Comparison of ENCODE assay signal across 16 cellular contexts in genomic region chr14:100369019-100369418, GRCh38. TPM values are rescaled to one million over a fixed set of nuclear protein-coding genes. Genes with fewer than 3 reads are reported as not detected.
DNase-seq lines count a peak whose midpoint lies in the region; ATAC-seq and TF ChIP-seq lines count a peak whose summit lies in the region.
"Had no signal": no experiment of that assay in that cellular context is flagged by ENCODE, and none has a peak within 500 bp of the region (broad histone marks: within the 10 kb centered on the region; RNA-seq: fewer than 3 reads in every experiment).

No MANE protein-coding gene starts in this region.

- H3K4me1 Mint-ChIP-seq in activated naive CD4-positive, alpha-beta T cell treated with anti-CD3 and anti-CD28 coated beads for 36 hours (ENCODE audit: low read depth) = peaks cover 66% of the 10 kb centered on the region
- peaks cover 74% of the 10 kb centered on the region for H3K4me1 Mint-ChIP-seq in activated CD4-positive, alpha-beta memory T cell treated with anti-CD3 and anti-CD28 coated beads for 36 hours (ENCODE audit: low read depth)
- peaks cover 62% of the 10 kb centered on the region for H3K4me1 Mint-ChIP-seq in activated naive CD8-positive, alpha-beta T cell treated with anti-CD3 and anti-CD28 coated beads, Interleukin-2, amount 50 U/mL, for 24 hours
- peaks cover 46 to 53% of the 10 kb centered on the region in 2 donors for H3K4me1 Mint-ChIP-seq in natural killer cell treated with Interleukin-12 subunit alpha and Interleukin-12 subunit beta and Interleukin-15 and Interleukin-18, amount 100 ng/mL, for 72 hours (ENCODE audit: low read depth in 2 of 2)

- peak overlapping the region; percentile 12 for H3K27ac Mint-ChIP-seq in activated naive CD4-positive, alpha-beta T cell treated with anti-CD3 and anti-CD28 coated beads for 36 hours
- H3K27ac Mint-ChIP-seq in activated CD4-positive, alpha-beta memory T cell treated with anti-CD3 and anti-CD28 coated beads for 36 hours = peak overlapping the region; percentile 15
- peak overlapping the region; percentile 11 for H3K27ac Mint-ChIP-seq in activated naive CD8-positive, alpha-beta T cell treated with anti-CD3 and anti-CD28 coated beads, Interleukin-2, amount 50 U/mL, for 24 hours
- H3K27ac Mint-ChIP-seq in natural killer cell treated with Interleukin-12 subunit alpha and Interleukin-12 subunit beta and Interleukin-15 and Interleukin-18, amount 100 ng/mL, for 72 hours = no peak overlapping the region

- H3K27me3 Mint-ChIP-seq in activated naive CD4-positive, alpha-beta T cell treated with anti-CD3 and anti-CD28 coated beads for 36 hours (ENCODE audit: low read depth) = no peaks in the 10 kb centered on the region
- H3K27me3 Mint-ChIP-seq in activated CD4-positive, alpha-beta memory T cell treated with anti-CD3 and anti-CD28 coated beads for 36 hours = no peaks in the 10 kb centered on the region
- no peaks in the 10 kb centered on the region for H3K27me3 Mint-ChIP-seq in activated naive CD8-positive, alpha-beta T cell treated with anti-CD3 and anti-CD28 coated beads, Interleukin-2, amount 50 U/mL, for 24 hours
- no peaks in the 10 kb centered on the region for H3K27me3 Mint-ChIP-seq in natural killer cell treated with Interleukin-12 subunit alpha and Interleukin-12 subunit beta and Interleukin-15 and Interleukin-18, amount 100 ng/mL, for 72 hours
- H3K27me3 Mint-ChIP-seq: CD4-positive, CD25-positive, alpha-beta regulatory T cell had no signal

- CTCF ChIA-PET in activated naive CD4-positive, alpha-beta T cell treated with anti-CD3 and anti-CD28 coated beads for 36 hours (lab: Charles Lee) = no interaction called here
- CTCF ChIA-PET in activated CD4-positive, alpha-beta memory T cell treated with anti-CD3 and anti-CD28 coated beads for 36 hours (lab: Charles Lee) = interaction anchor here (0.8 to 1.3 kb wide), 2 partner anchors 9 to 277 kb away, joined by 3 to 4 read pairs; no protein-coding TSS in a partner anchor

- no peak for TF ChIP-seq POLR2A in right lobe of liver (IDR thresholded peaks at IDR 0.05)

- DNase-seq in activated naive CD4-positive, alpha-beta T cell treated with anti-CD3 and anti-CD28 coated beads for 36 hours = no peak
- no peak for DNase-seq in activated naive CD4-positive, alpha-beta T cell treated with Interleukin-2 at 50 U/mL for 16 hours
- peak; percentile 31 for DNase-seq in activated CD4-positive, alpha-beta memory T cell treated with anti-CD3 and anti-CD28 coated beads for 36 hours
- no peak for DNase-seq in activated naive CD8-positive, alpha-beta T cell treated with anti-CD3 and anti-CD28 coated beads, Interleukin-2, amount 50 U/mL, for 24 hours
- DNase-seq in right lobe of liver = peak in 1 of 3 donors; percentile 55
- no peak for DNase-seq in natural killer cell treated with Interleukin-12 subunit alpha and Interleukin-12 subunit beta and Interleukin-15 and Interleukin-18, amount 100 ng/mL, for 72 hours (ENCODE audit: low spot score)
- DNase-seq in medulla oblongata (ENCODE audit: extremely low spot score) = no peak
- DNase-seq: CD4-positive, CD25-positive, alpha-beta regulatory T cell; DMS53; H7; NCI-H1930; NCI-H2171 treated with DMSO at 0.1 percent for 48 hours had no signal

- no peak overlapping the region for H3K4me3 Mint-ChIP-seq in activated naive CD4-positive, alpha-beta T cell treated with anti-CD3 and anti-CD28 coated beads for 36 hours
- peak overlapping the region; percentile 12 for H3K4me3 Mint-ChIP-seq in activated CD4-positive, alpha-beta memory T cell treated with anti-CD3 and anti-CD28 coated beads for 36 hours
- H3K4me3 Mint-ChIP-seq in activated naive CD8-positive, alpha-beta T cell treated with anti-CD3 and anti-CD28 coated beads, Interleukin-2, amount 50 U/mL, for 24 hours = no peak overlapping the region
- no peak overlapping the region for H3K4me3 Mint-ChIP-seq in natural killer cell treated with Interleukin-12 subunit alpha and Interleukin-12 subunit beta and Interleukin-15 and Interleukin-18, amount 100 ng/mL, for 72 hours
- H3K4me3 Mint-ChIP-seq: CD4-positive, CD25-positive, alpha-beta regulatory T cell had no signal

- ATAC-seq in activated naive CD8-positive, alpha-beta T cell treated with anti-CD3 and anti-CD28 coated beads, Interleukin-2, amount 50 U/mL, for 24 hours = no peak
- peak; percentile 61 to 84 (median 71) for ATAC-seq in right lobe of liver
- ATAC-seq in natural killer cell treated with Interleukin-12 subunit alpha and Interleukin-12 subunit beta and Interleukin-15 and Interleukin-18, amount 100 ng/mL, for 72 hours = no peak
- ATAC-seq in HG02642 (IDR thresholded peaks at IDR 0.05; ENCODE audit: poor library complexity, unreplicated experiment) = no peak

- intact Hi-C loops in activated naive CD4-positive, alpha-beta T cell treated with anti-CD3 and anti-CD28 coated beads for 36 hours (cut with micrococcal nuclease) = no loop called here
- intact Hi-C loops in activated CD4-positive, alpha-beta memory T cell treated with anti-CD3 and anti-CD28 coated beads for 36 hours (cut with micrococcal nuclease) = no loop called here
- intact Hi-C loops in right lobe of liver (cut with DNase I) = no loop called here

- no peaks in the 10 kb centered on the region for H3K9me3 ChIP-seq in right lobe of liver

- peaks cover 0 to 9% (median 6%) of the 10 kb centered on the region in 4 donors for H3K36me3 ChIP-seq in right lobe of liver

- H3K27ac ChIP-seq in right lobe of liver = peak overlapping the region in 1 of 3 donors; percentile 13

- no peak overlapping the region for H3K4me3 ChIP-seq in right lobe of liver

- no peaks in the 10 kb centered on the region for H3K27me3 ChIP-seq in right lobe of liver

- no peaks in the 10 kb centered on the region for H3K9me3 Mint-ChIP-seq in activated naive CD4-positive, alpha-beta T cell treated with anti-CD3 and anti-CD28 coated beads for 36 hours
- H3K9me3 Mint-ChIP-seq in activated CD4-positive, alpha-beta memory T cell treated with anti-CD3 and anti-CD28 coated beads for 36 hours = no peaks in the 10 kb centered on the region
- H3K9me3 Mint-ChIP-seq in activated naive CD8-positive, alpha-beta T cell treated with anti-CD3 and anti-CD28 coated beads, Interleukin-2, amount 50 U/mL, for 24 hours = no peaks in the 10 kb centered on the region
- no peaks in the 10 kb centered on the region for H3K9me3 Mint-ChIP-seq in natural killer cell treated with Interleukin-12 subunit alpha and Interleukin-12 subunit beta and Interleukin-15 and Interleukin-18, amount 100 ng/mL, for 72 hours
- H3K9me3 Mint-ChIP-seq: CD4-positive, CD25-positive, alpha-beta regulatory T cell had no signal

- POLR2A ChIA-PET in activated CD4-positive, alpha-beta memory T cell treated with anti-CD3 and anti-CD28 coated beads for 36 hours (lab: Charles Lee) = no interaction called here

- peaks cover 90% of the 10 kb centered on the region for H3K36me3 Mint-ChIP-seq in activated naive CD4-positive, alpha-beta T cell treated with anti-CD3 and anti-CD28 coated beads for 36 hours (ENCODE audit: low read depth)
- H3K36me3 Mint-ChIP-seq in activated CD4-positive, alpha-beta memory T cell treated with anti-CD3 and anti-CD28 coated beads for 36 hours = peaks cover 82% of the 10 kb centered on the region
- peaks cover 86% of the 10 kb centered on the region for H3K36me3 Mint-ChIP-seq in activated naive CD8-positive, alpha-beta T cell treated with anti-CD3 and anti-CD28 coated beads, Interleukin-2, amount 50 U/mL, for 24 hours (ENCODE audit: low read depth)
- peaks cover 54% of the 10 kb centered on the region for H3K36me3 Mint-ChIP-seq in natural killer cell treated with Interleukin-12 subunit alpha and Interleukin-12 subunit beta and Interleukin-15 and Interleukin-18, amount 100 ng/mL, for 72 hours

- WGBS in right lobe of liver (ENCODE audit: insufficient coverage, low coverage, low lambda C conversion rate, missing lambda C conversion rate) = 80% methylated on average over 7 of the region's 13 CpGs

- H3K4me1 ChIP-seq in right lobe of liver = no peaks in the 10 kb centered on the region

- TF ChIP-seq CTCF in right lobe of liver (IDR thresholded peaks at IDR 0.05) = no peak

RNA-seq across cellular contexts. Expression of gene WDR25, which starts 7.3 kb away (rescaled TPM):
- 1 to 10 TPM; 6.0 to 6.6 TPM for total RNA-seq in activated naive CD4-positive, alpha-beta T cell treated with anti-CD3 and anti-CD28 coated beads for 36 hours
- total RNA-seq in activated CD4-positive, alpha-beta memory T cell treated with anti-CD3 and anti-CD28 coated beads for 36 hours = 1 to 10 TPM; 6.6 to 7.5 TPM
- 1 to 10 TPM; 3.5 to 8.2 (median 4.5) TPM for total RNA-seq in right lobe of liver
- total RNA-seq in natural killer cell treated with Interleukin-12 subunit alpha and Interleukin-12 subunit beta and Interleukin-15 and Interleukin-18, amount 100 ng/mL, for 72 hours = 1 to 10 TPM; 6.4 to 7.0 TPM

RNA-seq across cellular contexts. Expression of gene SLC25A47, which starts 45.9 kb away (rescaled TPM):
- total RNA-seq in activated naive CD4-positive, alpha-beta T cell treated with anti-CD3 and anti-CD28 coated beads for 36 hours = not detected
- not detected for total RNA-seq in activated CD4-positive, alpha-beta memory T cell treated with anti-CD3 and anti-CD28 coated beads for 36 hours
- total RNA-seq in right lobe of liver = 100 to 1,000 TPM in 4 of 6 experiments, 10 to 100 TPM in 2; 74.8 to 378 (median 229) TPM
- total RNA-seq in natural killer cell treated with Interleukin-12 subunit alpha and Interleukin-12 subunit beta and Interleukin-15 and Interleukin-18, amount 100 ng/mL, for 72 hours = not detected
- total RNA-seq: A673; CD4-positive, CD25-positive, alpha-beta regulatory T cell; LHCN-M2; NCI-H460 had no signal

Comparison
In these comparisons a context has a peak if more than half of its experiments do, and no peak if none do; other contexts are left out.
1. H3K27ac Mint-ChIP-seq: peak in activated naive CD4-positive, alpha-beta T cell treated with anti-CD3 and anti-CD28 coated beads for 36 hours (single experiment), activated CD4-positive, alpha-beta memory T cell treated with anti-CD3 and anti-CD28 coated beads for 36 hours (single experiment) and activated naive CD8-positive, alpha-beta T cell treated with anti-CD3 and anti-CD28 coated beads, Interleukin-2, amount 50 U/mL, for 24 hours (single experiment); none in natural killer cell treated with Interleukin-12 subunit alpha and Interleukin-12 subunit beta and Interleukin-15 and Interleukin-18, amount 100 ng/mL, for 72 hours (0 of 2).
2. ATAC-seq: peak in right lobe of liver (4 of 4); none in activated naive CD8-positive, alpha-beta T cell treated with anti-CD3 and anti-CD28 coated beads, Interleukin-2, amount 50 U/mL, for 24 hours (single experiment), natural killer cell treated with Interleukin-12 subunit alpha and Interleukin-12 subunit beta and Interleukin-15 and Interleukin-18, amount 100 ng/mL, for 72 hours (0 of 2) and HG02642 (single experiment).
3. RNA of gene SLC25A47, which starts 45.9 kb away (total RNA-seq): 74.8 to 378 TPM in right lobe of liver; not detected in activated CD4-positive, alpha-beta memory T cell treated with anti-CD3 and anti-CD28 coated beads for 36 hours, not detected in natural killer cell treated with Interleukin-12 subunit alpha and Interleukin-12 subunit beta and Interleukin-15 and Interleukin-18, amount 100 ng/mL, for 72 hours and not detected in activated naive CD4-positive, alpha-beta T cell treated with anti-CD3 and anti-CD28 coated beads for 36 hours; every median in the first group is over 10 times any median in the second.